ENCODE assay signal across 8 cellular contexts in genomic region chr1:31216016-31216415, GRCh38. TPM values are rescaled to one million over a fixed set of nuclear protein-coding genes. Genes with fewer than 3 reads are reported as not detected.
DNase-seq lines count a peak whose midpoint lies in the region; ATAC-seq, FAIRE-seq and TF ChIP-seq lines count a peak whose summit lies in the region.

No MANE protein-coding gene starts in this region.

- peak; percentile 43 to 74 (median 62) for ATAC-seq in pancreas
- no peak for ATAC-seq in activated CD8-positive, alpha-beta T cell treated with anti-CD3 and anti-CD28 coated beads, Interleukin-2, amount 10 ng/mL, durations not matched to agents 7 days and 5 days
- ATAC-seq in HG02981 (IDR thresholded peaks at IDR 0.05; ENCODE audit: unreplicated experiment): no peak

- no peaks in the 10 kb centered on the region for H3F3A ChIP-seq in GM23248 (ENCODE audit: insufficient read depth)

- H3K9me2 ChIP-seq in GM23248 (ENCODE audit: insufficient read depth): no peaks in the 10 kb centered on the region

- no peaks in the 10 kb centered on the region for H3K79me2 ChIP-seq in GM23248 (ENCODE audit: insufficient read depth)

- H3K9me3 ChIP-seq in GM23248 (ENCODE audit: low read depth): no peaks in the 10 kb centered on the region
- no peaks in the 10 kb centered on the region for H3K9me3 ChIP-seq in pancreas

- WGBS in GM23248 (ENCODE audit: low coverage in 1 of 2, low lambda C conversion rate in 2 of 2, missing lambda C conversion rate in 2 of 2), 2 experiments: 30 to 32% methylated on average over 10 of the region's 10 CpGs
- 34 to 35% methylated on average over 10 of the region's 10 CpGs for WGBS in pancreas, 2 donors

- in situ Hi-C loops in GM23248 (cut with MboI): no loop called here

- no peak overlapping the region for H3K27ac Mint-ChIP-seq in activated CD8-positive, alpha-beta T cell treated with anti-CD3 and anti-CD28 coated beads, Interleukin-2, amount 10 ng/mL, durations not matched to agents 7 days and 5 days
- no peak overlapping the region for H3K27ac Mint-ChIP-seq in activated CD4-positive, alpha-beta T cell treated with anti-CD3 and anti-CD28 coated beads, Interleukin-2, amount 10 ng/mL, durations not matched to agents 24 days and 14 days

- TF ChIP-seq CTCF in fibroblast of the aortic adventitia (IDR thresholded peaks at IDR 0.05; ENCODE audit: insufficient read depth, low read length) (no peak), pancreas (IDR thresholded peaks at IDR 0.05) (no peak)

- H3K4me1 Mint-ChIP-seq in activated CD8-positive, alpha-beta T cell treated with anti-CD3 and anti-CD28 coated beads, Interleukin-2, amount 10 ng/mL, durations not matched to agents 7 days and 5 days (ENCODE audit: low read depth): no peaks in the 10 kb centered on the region
- H3K4me1 Mint-ChIP-seq in activated CD4-positive, alpha-beta T cell treated with anti-CD3 and anti-CD28 coated beads, Interleukin-2, amount 10 ng/mL, durations not matched to agents 24 days and 14 days: no peaks in the 10 kb centered on the region

- H3K27ac ChIP-seq in GM23248 (no peak overlapping the region), pancreas (no peak overlapping the region)

- H3K4me3 ChIP-seq in GM23248 (no peak overlapping the region), fibroblast of the aortic adventitia (ENCODE audit: low read depth, low read length) (no peak overlapping the region), pancreas (no peak overlapping the region)

- no peak overlapping the region for H2AFZ ChIP-seq in GM23248

- H3K27me3 ChIP-seq in GM23248 (replicated peaks; ENCODE audit: insufficient read depth) (peaks cover 4% of the 10 kb centered on the region; the same call in 1 of the 2 replicates), pancreas (no peaks in the 10 kb centered on the region)

- DNase-seq in GM23248 (peak; percentile 17), NCI-H774 (lab: John Stamatoyannopoulos, UW) (peak; percentile 86), fibroblast of the aortic adventitia (ENCODE audit: low read depth) (peak; percentile 19), pancreas (peak; percentile 32 to 72 (median 57))
- DNase-seq in activated CD8-positive, alpha-beta T cell treated with anti-CD3 and anti-CD28 coated beads, Interleukin-2, amount 10 ng/mL, durations not matched to agents 7 days and 5 days: no peak
- DNase-seq in stimulated activated CD4-positive, alpha-beta T cell treated with anti-CD3 and anti-CD28 coated beads, Interleukin-4, amount 100 ng/mL, for 1 hour: no peak
- DNase-seq in activated CD4-positive, alpha-beta T cell treated with anti-CD3 and anti-CD28 coated beads, Interleukin-2, amount 10 ng/mL, durations not matched to agents 24 days and 14 days: no peak

- CTCF ChIA-PET in activated CD8-positive, alpha-beta T cell treated with anti-CD3 and anti-CD28 coated beads, Interleukin-2, amount 10 ng/mL, durations not matched to agents 7 days and 5 days (lab: Charles Lee): no interaction called here

- no peak overlapping the region for H3K4me2 ChIP-seq in GM23248 (ENCODE audit: unreplicated experiment)

- no peak overlapping the region for H3K9ac ChIP-seq in GM23248

- POLR2A ChIA-PET in activated CD8-positive, alpha-beta T cell treated with anti-CD3 and anti-CD28 coated beads, Interleukin-2, amount 10 ng/mL, durations not matched to agents 7 days and 5 days (lab: Charles Lee): no interaction called here

- H3K27me3 Mint-ChIP-seq in activated CD8-positive, alpha-beta T cell treated with anti-CD3 and anti-CD28 coated beads, Interleukin-2, amount 10 ng/mL, durations not matched to agents 7 days and 5 days (ENCODE audit: low read depth): peaks cover 5% of the 10 kb centered on the region
- peaks cover 4% of the 10 kb centered on the region for H3K27me3 Mint-ChIP-seq in activated CD4-positive, alpha-beta T cell treated with anti-CD3 and anti-CD28 coated beads, Interleukin-2, amount 10 ng/mL, durations not matched to agents 24 days and 14 days

- no peaks in the 10 kb centered on the region for H3K36me3 ChIP-seq in GM23248 (ENCODE audit: low read depth)
- H3K36me3 ChIP-seq in pancreas: no peaks in the 10 kb centered on the region

- FAIRE-seq in pancreas (lab: Jason Lieb, UNC): no peak

- H3K9me3 Mint-ChIP-seq in activated CD8-positive, alpha-beta T cell treated with anti-CD3 and anti-CD28 coated beads, Interleukin-2, amount 10 ng/mL, durations not matched to agents 7 days and 5 days (ENCODE audit: insufficient read depth): peaks cover 4% of the 10 kb centered on the region
- H3K9me3 Mint-ChIP-seq in activated CD4-positive, alpha-beta T cell treated with anti-CD3 and anti-CD28 coated beads, Interleukin-2, amount 10 ng/mL, durations not matched to agents 24 days and 14 days: peaks cover 4% of the 10 kb centered on the region

- H4K20me1 ChIP-seq in GM23248 (ENCODE audit: insufficient read depth): no peaks in the 10 kb centered on the region

- H3K4me1 ChIP-seq in GM23248 (ENCODE audit: insufficient read depth) (no peaks in the 10 kb centered on the region), pancreas (no peaks in the 10 kb centered on the region)

- H3K4me3 Mint-ChIP-seq in activated CD8-positive, alpha-beta T cell treated with anti-CD3 and anti-CD28 coated beads, Interleukin-2, amount 10 ng/mL, durations not matched to agents 7 days and 5 days: no peak overlapping the region
- no peak overlapping the region for H3K4me3 Mint-ChIP-seq in activated CD4-positive, alpha-beta T cell treated with anti-CD3 and anti-CD28 coated beads, Interleukin-2, amount 10 ng/mL, durations not matched to agents 24 days and 14 days

- no peaks in the 10 kb centered on the region for H3K36me3 Mint-ChIP-seq in activated CD8-positive, alpha-beta T cell treated with anti-CD3 and anti-CD28 coated beads, Interleukin-2, amount 10 ng/mL, durations not matched to agents 7 days and 5 days (ENCODE audit: low read depth)
- no peaks in the 10 kb centered on the region for H3K36me3 Mint-ChIP-seq in activated CD4-positive, alpha-beta T cell treated with anti-CD3 and anti-CD28 coated beads, Interleukin-2, amount 10 ng/mL, durations not matched to agents 24 days and 14 days (ENCODE audit: low read depth)

- intact Hi-C loops in pancreas (cut with DNase I): no loop called here
- intact Hi-C loops in activated CD4-positive, alpha-beta T cell treated with anti-CD3 and anti-CD28 coated beads, Interleukin-2, amount 10 ng/mL, durations not matched to agents 24 days and 14 days (cut with micrococcal nuclease): no loop called here

RNA-seq across cellular contexts. Expression of gene NKAIN1, which starts 23.7 kb away (rescaled TPM):
- 0.11 TPM in 1 of 2 replicates, not detected in the other for total RNA-seq in GM23248 (2014; rRNA removed; shearing (Covaris generic))
- polyA plus RNA-seq in GM23248 (2016; fragmentation: Nextera tagmentation; extraction: Ambion mirVana): not detected in 2 replicates
- total RNA-seq in fibroblast of the aortic adventitia (ENCODE audit: low replicate concordance): 0.36 TPM in 1 of 2 replicates, not detected in the other
- under 1 TPM in 4 of 6 donors, not detected in 2; 0.12 to 0.23 (median 0.15) TPM for total RNA-seq in pancreas
- polyA plus RNA-seq in pancreas: under 1 TPM; 0.27 to 0.73 TPM
- total RNA-seq in activated CD8-positive, alpha-beta T cell treated with anti-CD3 and anti-CD28 coated beads, Interleukin-2, amount 10 ng/mL, durations not matched to agents 7 days and 5 days: 1 to 10 TPM in 1 of 2 experiments, under 1 TPM in 1; 0.63 to 2.0 TPM
- not detected in 2 replicates for total RNA-seq in activated CD4-positive, alpha-beta T cell treated with anti-CD3 and anti-CD28 coated beads, Interleukin-2, amount 10 ng/mL, durations not matched to agents 24 days and 14 days

Comparison
In these comparisons a context has a peak if more than half of its experiments do, and no peak if none do; other contexts are left out.
1. DNase-seq: peak in GM23248 (single experiment), NCI-H774 (single experiment), fibroblast of the aortic adventitia (single experiment) and pancreas (6 of 6); none in activated CD8-positive, alpha-beta T cell treated with anti-CD3 and anti-CD28 coated beads, Interleukin-2, amount 10 ng/mL, durations not matched to agents 7 days and 5 days (single experiment), stimulated activated CD4-positive, alpha-beta T cell treated with anti-CD3 and anti-CD28 coated beads, Interleukin-4, amount 100 ng/mL, for 1 hour (single experiment) and activated CD4-positive, alpha-beta T cell treated with anti-CD3 and anti-CD28 coated beads, Interleukin-2, amount 10 ng/mL, durations not matched to agents 24 days and 14 days (single experiment).
2. ATAC-seq: peak in pancreas (4 of 4); none in activated CD8-positive, alpha-beta T cell treated with anti-CD3 and anti-CD28 coated beads, Interleukin-2, amount 10 ng/mL, durations not matched to agents 7 days and 5 days (single experiment) and HG02981 (single experiment).